In the genomic region with DNA sequence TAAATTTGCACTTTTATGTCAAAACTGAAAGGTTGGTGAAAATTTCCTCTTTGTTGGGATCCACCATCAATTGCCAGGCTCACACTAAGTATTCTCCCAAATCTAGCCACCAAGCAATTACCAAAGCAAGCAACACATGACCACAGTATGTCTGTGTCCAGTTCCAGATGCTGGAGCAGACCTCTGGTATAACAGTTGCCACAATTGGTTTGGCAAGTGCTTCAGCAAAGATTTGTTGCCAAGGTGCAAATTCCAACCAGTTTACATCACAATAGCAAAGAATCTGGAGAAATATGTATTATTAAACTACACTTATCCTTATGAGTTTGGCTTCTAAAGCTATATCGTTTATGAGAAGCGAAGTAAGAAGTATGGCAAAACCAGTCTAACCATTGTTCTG, we compare ENCODE assay signal across 13 cellular contexts. TPM values are rescaled to one million over a fixed set of nuclear protein-coding genes. Genes with fewer than 3 reads are reported as not detected.
A peak's percentile ranks its signal among the peaks of the same experiment; 100 is the strongest.
DNase-seq lines count a peak whose midpoint lies in the region; ATAC-seq and TF ChIP-seq lines count a peak whose summit lies in the region.
"Had no signal": no experiment of that assay in that cellular context is flagged by ENCODE, and none has a peak within 500 bp of the region (broad histone marks: within the 10 kb centered on the region; RNA-seq: fewer than 3 reads in every experiment).

No MANE protein-coding gene starts in this region.

- POLR2A ChIA-PET in SK-N-SH (lab: Yijun Ruan, JAX), result no interaction called here

- CTCF ChIA-PET in SK-N-SH (lab: Yijun Ruan, JAX), result interaction anchor here (1.1 kb wide), 1 partner anchor 517 kb away, joined by 3 read pairs; no protein-coding TSS in a partner anchor

- H3K9me3 ChIP-seq in SK-N-SH (no peaks in the 10 kb centered on the region), fibroblast of lung (ENCODE audit: control insufficient read depth, insufficient read depth, low read depth, low read length) (no peaks in the 10 kb centered on the region), osteoblast (ENCODE audit: low read depth, low read length) (no peaks in the 10 kb centered on the region)

- DNase-seq in Daoy (ENCODE audit: low read depth) (peak; percentile 57), SK-N-SH (peak; percentile 10), fibroblast of lung (ENCODE audit: low read depth in 2 of 2) (peak; percentile 95 to 97), osteoblast (ENCODE audit: insufficient read length, low spot score, missing footprints) (peak; percentile 83), NCI-H345 treated with DMSO at 0.1 percent for 48 hours (lab: John Stamatoyannopoulos, UW; ENCODE audit: unreplicated experiment) (no peak), putamen (ENCODE audit: low spot score) (no peak)
- DNase-seq: activated CD4-positive, alpha-beta memory T cell treated with anti-CD3 and anti-CD28 coated beads for 36 hours; activated naive CD4-positive, alpha-beta T cell treated with anti-CD3 and anti-CD28 coated beads, Interleukin-2, amount 10 ng/mL, durations not matched to agents 7 days and 5 days; effector memory CD8-positive, alpha-beta T cell; NCI-H187 treated with DMSO at 0.1 percent for 48 hours; T-cell had no signal

- H3K36me3 ChIP-seq in SK-N-SH (replicated peaks in 1 of 2; ENCODE audit: control insufficient read depth in 1 of 2, insufficient read depth in 2 of 2, low read length in 1 of 2) (peaks cover 4 to 43% of the 10 kb centered on the region in 2 experiments), fibroblast of lung (ENCODE audit: control insufficient read depth, insufficient read depth, low read length) (no peaks in the 10 kb centered on the region), osteoblast (ENCODE audit: insufficient read depth, low read length) (peaks cover 23% of the 10 kb centered on the region)

- ATAC-seq in HG03442 (IDR thresholded peaks at IDR 0.05; ENCODE audit: unreplicated experiment) (no peak), HG02970 (IDR thresholded peaks at IDR 0.05; ENCODE audit: low FRiP score, unreplicated experiment) (no peak)
- ATAC-seq: effector memory CD8-positive, alpha-beta T cell; T-cell had no signal

- no peaks in the 10 kb centered on the region for H4K20me1 ChIP-seq in SK-N-SH (ENCODE audit: insufficient read depth)
- H4K20me1 ChIP-seq in fibroblast of lung (ENCODE audit: control insufficient read depth, extremely low read depth, insufficient read depth, low read length), result no peaks in the 10 kb centered on the region
- H4K20me1 ChIP-seq in osteoblast (ENCODE audit: insufficient read depth, low read length), result no peaks in the 10 kb centered on the region

- H3K4me3 ChIP-seq in SK-N-SH (ENCODE audit: low read depth in 2 of 2, low read length in 1 of 2), result no peak overlapping the region
- peak overlapping the region in 1 of 4 experiments; percentile 1 for H3K4me3 ChIP-seq in fibroblast of lung (replicated peaks in 1 of 4; ENCODE audit: control extremely low read depth in 1 of 4, insufficient read depth in 1 of 4, low read depth in 3 of 4, low read length in 4 of 4)
- no peak overlapping the region for H3K4me3 ChIP-seq in osteoblast (ENCODE audit: insufficient read depth, low read length)

- H3K79me2 ChIP-seq in SK-N-SH (ENCODE audit: insufficient read depth) (peaks cover 59% of the 10 kb centered on the region; the same call in 1 of the 2 replicates), fibroblast of lung (ENCODE audit: control insufficient read depth, insufficient read depth, low read length) (no peaks in the 10 kb centered on the region), osteoblast (ENCODE audit: insufficient read depth, low read length) (peaks cover 39% of the 10 kb centered on the region)

- H3K27me3 ChIP-seq in SK-N-SH (ENCODE audit: insufficient read depth) (no peaks in the 10 kb centered on the region), fibroblast of lung (ENCODE audit: control insufficient read depth, insufficient read depth, low read length) (no peaks in the 10 kb centered on the region), osteoblast (ENCODE audit: insufficient read depth, low read length) (no peaks in the 10 kb centered on the region)

- no peaks in the 10 kb centered on the region for H3K9me2 ChIP-seq in SK-N-SH

- peaks cover 35% of the 10 kb centered on the region for H3F3A ChIP-seq in SK-N-SH (replicated peaks; ENCODE audit: insufficient read depth)

- H3K4me2 ChIP-seq in SK-N-SH (peak overlapping the region; percentile 27; the same call in 1 of the 2 replicates), fibroblast of lung (ENCODE audit: extremely low read depth, insufficient read depth, low read length) (peak overlapping the region; percentile 47), osteoblast (ENCODE audit: insufficient read depth, low read length) (peak overlapping the region; percentile 38)

- no peak overlapping the region for H3K9ac ChIP-seq in SK-N-SH
- H3K9ac ChIP-seq in fibroblast of lung (ENCODE audit: insufficient read depth, low read length), result no peak overlapping the region

- peaks cover 0 to 13% of the 10 kb centered on the region in 2 experiments; a peak in 2 of 4 replicates for H3K4me1 ChIP-seq in SK-N-SH (ENCODE audit: control insufficient read depth in 1 of 2, insufficient read depth in 2 of 2, low read depth in 1 of 2, low read length in 1 of 2)
- H3K4me1 ChIP-seq in fibroblast of lung (ENCODE audit: control insufficient read depth, extremely low read depth, insufficient read depth, low read length), result peaks cover 17% of the 10 kb centered on the region
- peaks cover 49% of the 10 kb centered on the region for H3K4me1 ChIP-seq in osteoblast (ENCODE audit: insufficient read depth, low read length)

- H2AFZ ChIP-seq in SK-N-SH (ENCODE audit: low read depth) (no peak overlapping the region), fibroblast of lung (ENCODE audit: low read length) (no peak overlapping the region), osteoblast (ENCODE audit: low read length) (no peak overlapping the region)

- H3K27ac ChIP-seq in SK-N-SH (ENCODE audit: low read depth in 2 of 2, low read length in 1 of 2) (peak overlapping the region; percentile 45 to 71; a peak in 3 of 4 replicates), fibroblast of lung (ENCODE audit: insufficient read depth, low read length) (peak overlapping the region; percentile 62), osteoblast (ENCODE audit: low read depth, low read length) (peak overlapping the region; percentile 72)

- 67% methylated on average over 2 of the region's 2 CpGs for WGBS in SK-N-SH (ENCODE audit: low lambda C conversion rate)

- TF ChIP-seq CTCF in SK-N-SH (IDR thresholded peaks at IDR 0.05), result no peak
- TF ChIP-seq CTCF in fibroblast of lung (conservative IDR thresholded peaks at IDR 0.05 in 1 of 2, IDR thresholded peaks at IDR 0.05 in 1 of 2; ENCODE audit: low read depth in 1 of 2, low read length in 2 of 2), result no peak
- TF ChIP-seq CTCF in osteoblast (IDR thresholded peaks at IDR 0.05; ENCODE audit: extremely low read depth, low read depth, low read length), result no peak

- peak in 1 of 2 experiments; percentile 77; a peak in 2 of 4 replicates for TF ChIP-seq EP300 in SK-N-SH (IDR thresholded peaks at IDR 0.05; ENCODE audit: borderline replicate concordance in 1 of 2, low read depth in 1 of 2, low read length in 1 of 2)

- no peak for TF ChIP-seq RAD21 in SK-N-SH (IDR thresholded peaks at IDR 0.05; ENCODE audit: low read length)

TF ChIP-seq in SK-N-SH, 30 proteins besides CTCF, POLR2A, EP300 and RAD21 (continues in another document):
- TF ChIP-seq MXI1 (IDR thresholded peaks at IDR 0.05; ENCODE audit: low read depth, low read length) (no peak), SIN3A (IDR thresholded peaks at IDR 0.05; ENCODE audit: borderline replicate concordance, low read depth, low read length) (0 out of 2 replicates have a peak, but pooled peaks have one; percentile 24), SMC3 (IDR thresholded peaks at IDR 0.05; ENCODE audit: low read depth, low read length) (no peak), TAF1 (IDR thresholded peaks at IDR 0.05; ENCODE audit: borderline replicate concordance, low read depth, low read length) (no peak), CHD2 (IDR thresholded peaks at IDR 0.05; ENCODE audit: low read length, partially characterized antibody) (peak; percentile 13), RCOR1 (IDR thresholded peaks at IDR 0.05; ENCODE audit: low read length) (no peak), RFX5 (IDR thresholded peaks at IDR 0.05; ENCODE audit: low read length) (no peak), FOSL2 (IDR thresholded peaks at IDR 0.05; ENCODE audit: borderline replicate concordance, low read depth) (peak; percentile 47; the same call in 1 of the 2 replicates)
- TF ChIP-seq, protein P1, sequence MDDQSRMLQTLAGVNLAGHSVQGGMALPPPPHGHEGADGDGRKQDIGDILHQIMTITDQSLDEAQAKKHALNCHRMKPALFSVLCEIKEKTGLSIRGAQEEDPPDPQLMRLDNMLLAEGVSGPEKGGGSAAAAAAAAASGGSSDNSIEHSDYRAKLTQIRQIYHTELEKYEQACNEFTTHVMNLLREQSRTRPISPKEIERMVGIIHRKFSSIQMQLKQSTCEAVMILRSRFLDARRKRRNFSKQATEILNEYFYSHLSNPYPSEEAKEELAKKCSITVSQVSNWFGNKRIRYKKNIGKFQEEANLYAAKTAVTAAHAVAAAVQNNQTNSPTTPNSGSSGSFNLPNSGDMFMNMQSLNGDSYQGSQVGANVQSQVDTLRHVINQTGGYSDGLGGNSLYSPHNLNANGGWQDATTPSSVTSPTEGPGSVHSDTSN (IDR thresholded peaks at IDR 0.05), result peak; percentile 58; the same call in 1 of the 2 replicates

RNA-seq across cellular contexts. Expression of a gene that starts 6.4 kb away (rescaled TPM):
- total RNA-seq in Daoy (2014; rRNA removed; shearing (Covaris generic)), result 7.4 and 7.5 TPM in 2 replicates
- polyA plus RNA-seq in SK-N-SH (2012; rRNA removed) (7.7 and 8.0 TPM in 2 replicates), fibroblast of lung (24.7 and 32.5 TPM in 2 replicates)
- polyA plus RNA-seq in SK-N-SH (2012; cell fraction: cytosol; rRNA removed), result 11.2 and 17.0 TPM in 2 replicates
- polyA plus RNA-seq in SK-N-SH (2012; cell fraction: nucleus; rRNA removed), result 3.1 and 4.1 TPM in 2 replicates
- total RNA-seq in fibroblast of lung (7.2 and 10.7 TPM in 2 replicates), osteoblast (6.2 and 7.2 TPM in 2 replicates)
- polyA plus RNA-seq in fibroblast of lung (2012), result 43.6 and 48.5 TPM in 2 replicates
- 1.2 and 1.9 TPM in 2 replicates for polyA minus RNA-seq in fibroblast of lung (ENCODE audit: low replicate concordance)

RNA-seq across cellular contexts. Expression of a gene that starts 6.5 kb away (rescaled TPM):
- 2.5 and 3.9 TPM in 2 replicates for total RNA-seq in Daoy (2014; rRNA removed; shearing (Covaris generic))
- polyA plus RNA-seq in SK-N-SH (2012; rRNA removed) (5.6 and 8.9 TPM in 2 replicates), fibroblast of lung (16.0 and 21.3 TPM in 2 replicates)
- polyA plus RNA-seq in SK-N-SH (2012; cell fraction: cytosol; rRNA removed), result 7.0 and 7.4 TPM in 2 replicates
- polyA plus RNA-seq in SK-N-SH (2012; cell fraction: nucleus; rRNA removed), result 5.6 and 11.4 TPM in 2 replicates
- total RNA-seq in fibroblast of lung (33.6 and 37.7 TPM in 2 replicates), osteoblast (33.7 and 35.1 TPM in 2 replicates)
- polyA plus RNA-seq in fibroblast of lung (2012), result 10.8 and 12.7 TPM in 2 replicates
- 3.3 and 5.9 TPM in 2 replicates for polyA minus RNA-seq in fibroblast of lung (ENCODE audit: low replicate concordance)

Comparison
In these comparisons a context has a peak if more than half of its experiments do, and no peak if none do; other contexts are left out.
1. DNase-seq: peak in Daoy (single experiment), SK-N-SH (single experiment), fibroblast of lung (2 of 2) and osteoblast (single experiment); none in NCI-H345 treated with DMSO at 0.1 percent for 48 hours (single experiment) and putamen (single experiment).
2. Peak in every context shown above with its lines, with median percentiles within 50 percentile points of each other: H3K27ac ChIP-seq and H3K4me2 ChIP-seq.